Comparison of ENCODE assay signal across 9 cellular contexts in the genomic region with DNA sequence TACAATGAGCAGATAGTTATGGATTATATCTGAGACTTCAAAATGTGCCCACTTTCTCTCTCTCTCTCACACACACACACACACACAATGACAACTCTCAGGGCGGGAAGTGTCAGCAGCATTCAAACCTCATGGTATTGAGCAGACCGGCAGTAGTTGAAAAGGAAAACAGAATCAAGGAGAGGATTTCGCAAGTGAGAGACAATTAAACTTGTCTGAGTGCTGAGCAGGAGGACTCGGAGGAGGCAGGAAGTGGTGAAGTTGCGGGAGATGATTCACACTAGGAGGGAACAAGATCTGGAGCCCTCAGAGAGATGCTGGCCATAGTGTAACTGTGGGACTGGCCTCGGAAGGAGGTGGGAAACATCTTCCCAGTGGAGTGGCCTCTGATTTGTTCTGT.
DNase-seq lines count a peak whose midpoint lies in the region; ATAC-seq and TF ChIP-seq lines count a peak whose summit lies in the region.
"Had no signal": no experiment of that assay in that cellular context is flagged by ENCODE, and none has a peak within 500 bp of the region (broad histone marks: within the 10 kb centered on the region; RNA-seq: fewer than 3 reads in every experiment).

No MANE protein-coding gene starts in this region.

- no peak for TF ChIP-seq CTCF in choroid plexus epithelial cell (conservative IDR thresholded peaks at IDR 0.05; ENCODE audit: low read depth, low read length)

- DNase-seq in GM03348 (ENCODE audit: low spot score) (peak; percentile 87), NOMO-1 treated with dmso at 0.1 percent for 144 hours (lab: John Stamatoyannopoulos, UW; ENCODE audit: unreplicated experiment) (peak; percentile 94), choroid plexus epithelial cell (ENCODE audit: low read depth) (peak; percentile 91), non-pigmented ciliary epithelial cell (ENCODE audit: low read depth) (peak; percentile 84), pons (ENCODE audit: low spot score) (no peak), NCI-H1436 (lab: John Stamatoyannopoulos, UW) (no peak)
- no peak for DNase-seq in stimulated activated CD4-positive, alpha-beta T cell treated with anti-CD3 and anti-CD28 coated beads, Interleukin-4, amount 100 ng/mL, for 4 hours
- DNase-seq: endodermal cell had no signal

- no peak for ATAC-seq in HG03439 (IDR thresholded peaks at IDR 0.05; ENCODE audit: unreplicated experiment)

- H3K4me3 ChIP-seq in choroid plexus epithelial cell (ENCODE audit: low read depth, low read length), result no peak overlapping the region

Comparison
In these comparisons a context has a peak if more than half of its experiments do, and no peak if none do; other contexts are left out.
1. DNase-seq: peak in GM03348 (single experiment), NOMO-1 treated with dmso at 0.1 percent for 144 hours (single experiment), choroid plexus epithelial cell (single experiment) and non-pigmented ciliary epithelial cell (single experiment); none in pons (single experiment), stimulated activated CD4-positive, alpha-beta T cell treated with anti-CD3 and anti-CD28 coated beads, Interleukin-4, amount 100 ng/mL, for 4 hours (0 of 2) and NCI-H1436 (single experiment).